ENCODE assay signal across 8 cellular contexts in genomic region chr6:17015144-17015543, GRCh38.
DNase-seq lines count a peak whose midpoint lies in the region; TF ChIP-seq lines count a peak whose summit lies in the region.

No MANE protein-coding gene starts in this region.

- no peaks in the 10 kb centered on the region for H3K4me1 ChIP-seq in A673 (ENCODE audit: insufficient read depth, low read length, poor library complexity, severe bottlenecking)

- DNase-seq in ELR (ENCODE audit: low read depth) (peak; percentile 49), GM20000 (ENCODE audit: low spot score) (peak; percentile 29), HS-27A (ENCODE audit: low read depth) (peak; percentile 54), epithelial cell of esophagus (ENCODE audit: low read depth) (peak; percentile 57), NCI-H2227 treated with DMSO at 0.1 percent for 48 hours (lab: John Stamatoyannopoulos, UW) (no peak), NCI-H82 treated with DMSO at 0.1 percent for 48 hours (lab: John Stamatoyannopoulos, UW; ENCODE audit: unreplicated experiment) (no peak), AG20443 (ENCODE audit: low spot score) (no peak), A673 (ENCODE audit: low spot score) (no peak)

- no TSS peak for BruUV-seq in A673 (replicated peaks; lab: Mats Ljungman, UMichigan)

- H3K27me3 ChIP-seq in A673 (replicated peaks; ENCODE audit: insufficient read depth, low read depth, low read length, poor library complexity) = no peaks in the 10 kb centered on the region

- no peak overlapping the region for H3K4me3 ChIP-seq in epithelial cell of esophagus (ENCODE audit: low read length)
- no peak overlapping the region for H3K4me3 ChIP-seq in A673 (ENCODE audit: low read depth, low read length, poor library complexity, severe bottlenecking)

- H3K9me3 ChIP-seq in A673 (ENCODE audit: low read depth, low read length, poor library complexity, severe bottlenecking) = no peaks in the 10 kb centered on the region

- CTCF ChIA-PET in A673 (lab: Charles Lee) = no interaction called here

- intact Hi-C loops in A673 (cut with micrococcal nuclease; ENCODE audit: unreplicated experiment) = no loop called here

- POLR2A ChIA-PET in A673 (lab: Charles Lee; ENCODE audit: low non-redundant PET) = no interaction called here

- TF ChIP-seq CTCF in GM20000 (IDR thresholded peaks at IDR 0.05; ENCODE audit: extremely low read depth, missing control alignments) (no peak), epithelial cell of esophagus (IDR thresholded peaks at IDR 0.05; ENCODE audit: insufficient read depth, low read depth, low read length, missing control alignments) (no peak), A673 (conservative IDR thresholded peaks at IDR 0.05; ENCODE audit: low read depth, low read length) (no peak)

- no peak overlapping the region for H3K27ac ChIP-seq in A673 (ENCODE audit: low read depth, low read length, poor library complexity, severe bottlenecking)

- no peaks in the 10 kb centered on the region for H3K36me3 ChIP-seq in A673 (ENCODE audit: insufficient read depth, low read length, poor library complexity, severe bottlenecking)

Comparison
In these comparisons a context has a peak if more than half of its experiments do, and no peak if none do; other contexts are left out.
1. DNase-seq: peak in ELR (single experiment), GM20000 (single experiment), HS-27A (single experiment) and epithelial cell of esophagus (single experiment); none in NCI-H2227 treated with DMSO at 0.1 percent for 48 hours (single experiment), NCI-H82 treated with DMSO at 0.1 percent for 48 hours (single experiment), AG20443 (single experiment) and A673 (single experiment).